ENCODE assay signal across 17 cellular contexts in the genomic region with DNA sequence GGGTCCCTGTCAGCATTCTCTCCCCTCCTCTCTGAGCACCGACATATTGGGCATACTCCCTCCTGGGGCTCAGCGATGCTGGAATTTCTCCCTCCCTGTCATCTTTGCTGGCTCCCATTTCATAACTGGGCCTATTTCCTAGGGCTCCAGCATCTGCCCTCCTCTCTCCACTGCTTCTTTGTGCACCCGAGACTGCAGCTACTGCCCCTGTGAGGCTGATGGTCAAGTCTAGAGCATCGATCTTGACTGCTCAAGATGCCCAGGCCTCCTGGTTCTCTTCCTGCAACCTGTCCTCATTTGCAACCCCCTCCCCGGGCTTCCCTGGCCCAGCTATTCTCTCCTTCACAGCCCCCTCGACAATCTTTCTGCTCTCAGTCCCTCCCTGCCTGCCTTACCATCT. TPM values are rescaled to one million over a fixed set of nuclear protein-coding genes. Genes with fewer than 3 reads are reported as not detected.
DNase-seq lines count a peak whose midpoint lies in the region; ATAC-seq and TF ChIP-seq lines count a peak whose summit lies in the region.
"Had no signal": no experiment of that assay in that cellular context is flagged by ENCODE, and none has a peak within 500 bp of the region (broad histone marks: within the 10 kb centered on the region; RNA-seq: fewer than 3 reads in every experiment).

No MANE protein-coding gene starts in this region.

- no peak overlapping the region for H3K14ac ChIP-seq in neuronal stem cell (ENCODE audit: low read length)

- H2AK5ac ChIP-seq in neuronal stem cell (ENCODE audit: low read depth, low read length) = no peak overlapping the region

- H3K9me3 ChIP-seq in Panc1 (ENCODE audit: control insufficient read depth, insufficient read depth, low read depth, low read length) (no peaks in the 10 kb centered on the region), colonic mucosa (no peaks in the 10 kb centered on the region), neuronal stem cell (replicated peaks in 1 of 2; ENCODE audit: control insufficient read depth in 2 of 2, insufficient read depth in 1 of 2, low read depth in 1 of 2, low read length in 2 of 2) (no peaks in the 10 kb centered on the region), stomach (no peaks in the 10 kb centered on the region)
- no peaks in the 10 kb centered on the region for H3K9me3 ChIP-seq in CD4-positive, alpha-beta T cell (ENCODE audit: control insufficient read depth, low read length)
- H3K9me3 ChIP-seq: BLaER1 treated with 17β-estradiol and CSF1 and Interleukin-3, amounts not matched to agents 10 nM and 100 nM; HAP-1 had no signal

- no peak overlapping the region for H3K4me2 ChIP-seq in neuronal stem cell (ENCODE audit: insufficient read depth, low read length, poor library complexity, severe bottlenecking)
- H3K4me2 ChIP-seq: BLaER1 treated with 17β-estradiol and CSF1 and Interleukin-3, amounts not matched to agents 10 nM and 100 nM had no signal

- BruUV-seq in Panc1 (replicated peaks; lab: Mats Ljungman, UMichigan) = TSS peak; percentile 19

- no peak for TF ChIP-seq EP300 in stomach (IDR thresholded peaks at IDR 0.05)

- in situ Hi-C loops in Panc1 (cut with HindIII; ENCODE audit: low pct_unique_long_range_greater_than_20kb, low sequenced_read_pairs) = no loop called here

- H3K4me3 ChIP-seq in Panc1 (ENCODE audit: low read depth in 2 of 2, low read length in 2 of 2) (no peak overlapping the region), colonic mucosa (no peak overlapping the region), neuronal stem cell (ENCODE audit: low read length in 2 of 2) (no peak overlapping the region), stomach (no peak overlapping the region)
- H3K4me3 ChIP-seq: BLaER1 treated with 17β-estradiol and CSF1 and Interleukin-3, amounts not matched to agents 10 nM and 100 nM; HAP-1 had no signal

- H3K79me1 ChIP-seq in neuronal stem cell (ENCODE audit: low read depth, low read length) = no peaks in the 10 kb centered on the region

- no peak overlapping the region for H4K91ac ChIP-seq in neuronal stem cell (ENCODE audit: low read depth, low read length, poor library complexity)

- no peaks in the 10 kb centered on the region; the same call in 1 of the 2 replicates for H3K36me3 ChIP-seq in Panc1 (ENCODE audit: control insufficient read depth, insufficient read depth, low read length)
- H3K36me3 ChIP-seq in colonic mucosa = no peaks in the 10 kb centered on the region
- peaks cover 0 to 2% of the 10 kb centered on the region in 2 donors for H3K36me3 ChIP-seq in neuronal stem cell (replicated peaks in 1 of 2; ENCODE audit: control insufficient read depth in 2 of 2, insufficient read depth in 2 of 2, low read length in 2 of 2)
- peaks cover 0 to 23% (median 11%) of the 10 kb centered on the region in 4 donors for H3K36me3 ChIP-seq in stomach
- H3K36me3 ChIP-seq: BLaER1 treated with 17β-estradiol and CSF1 and Interleukin-3, amounts not matched to agents 10 nM and 100 nM; HAP-1 had no signal

- TF ChIP-seq CTCF in Panc1 (IDR thresholded peaks at IDR 0.05) (no peak), colonic mucosa (IDR thresholded peaks at IDR 0.05) (no peak), stomach (IDR thresholded peaks at IDR 0.05) (no peak)
- no peak for TF ChIP-seq CTCF in CD4-positive, alpha-beta T cell (IDR thresholded peaks at IDR 0.05)

- H3K4me1 Mint-ChIP-seq in CD4-positive, alpha-beta T cell (ENCODE audit: low read depth) = no peaks in the 10 kb centered on the region

- POLR2A ChIA-PET in Panc1 (lab: Charles Lee) = interaction anchor here (0.6 kb wide), 1 partner anchor 673 kb away, joined by 5 read pairs; no protein-coding TSS in a partner anchor
- POLR2A ChIA-PET in CD4-positive, alpha-beta T cell (lab: Charles Lee) = no interaction called here

- no peak overlapping the region for H3K23ac ChIP-seq in neuronal stem cell (ENCODE audit: low read depth, low read length, poor library complexity)

- peak; percentile 48; the same call in 1 of the 2 replicates for ATAC-seq in Panc1
- ATAC-seq in activated CD4-positive, CD25-positive, alpha-beta regulatory T cell treated with anti-CD3 and anti-CD28 coated beads, Interleukin-2, amount 50 U/mL, for 24 hours = no peak
- no peak for ATAC-seq in CD4-positive, alpha-beta T cell (ENCODE audit: poor library complexity)

- CTCF ChIA-PET in Panc1 (lab: Charles Lee) = no interaction called here
- CTCF ChIA-PET in CD4-positive, alpha-beta T cell (lab: Charles Lee) = no interaction called here

- H3K27me3 ChIP-seq in Panc1 (ENCODE audit: control insufficient read depth, insufficient read depth, low read length) (no peaks in the 10 kb centered on the region), colonic mucosa (no peaks in the 10 kb centered on the region), neuronal stem cell (ENCODE audit: control insufficient read depth in 3 of 3, insufficient read depth in 3 of 3, low read depth in 1 of 3, low read length in 3 of 3) (no peaks in the 10 kb centered on the region), stomach (no peaks in the 10 kb centered on the region)
- no peaks in the 10 kb centered on the region for H3K27me3 ChIP-seq in CD4-positive, alpha-beta T cell (ENCODE audit: control insufficient read depth, insufficient read depth, low read length)
- H3K27me3 ChIP-seq: BLaER1 treated with 17β-estradiol and CSF1 and Interleukin-3, amounts not matched to agents 10 nM and 100 nM had no signal

- DNase-seq in Panc1 (ENCODE audit: low read depth, low spot score) (no peak), colonic mucosa (peak; percentile 9), neuronal stem cell (ENCODE audit: low spot score) (no peak), stomach (peak; percentile 16)
- no peak for DNase-seq in activated CD4-positive, CD25-positive, alpha-beta regulatory T cell (lab: John Stamatoyannopoulos, UW)
- no peak for DNase-seq in CD4-positive, alpha-beta T cell
- DNase-seq: ACHN; Calu3; CD4-positive, CD25-positive, alpha-beta regulatory T cell; DMS79 had no signal

- H3K27me3 Mint-ChIP-seq in CD4-positive, alpha-beta T cell = no peaks in the 10 kb centered on the region
- H3K27me3 Mint-ChIP-seq: CD4-positive, CD25-positive, alpha-beta regulatory T cell had no signal

- H2BK5ac ChIP-seq in neuronal stem cell (ENCODE audit: low read length) = no peak overlapping the region

- no peak overlapping the region for H2BK15ac ChIP-seq in neuronal stem cell (ENCODE audit: low read length)

- H3K4me1 ChIP-seq in Panc1 (ENCODE audit: control insufficient read depth, insufficient read depth, low read length) (no peaks in the 10 kb centered on the region), colonic mucosa (no peaks in the 10 kb centered on the region), neuronal stem cell (ENCODE audit: control insufficient read depth in 2 of 2, insufficient read depth in 1 of 2, low read depth in 1 of 2, low read length in 2 of 2) (no peaks in the 10 kb centered on the region), stomach (no peaks in the 10 kb centered on the region)
- H3K4me1 ChIP-seq: BLaER1 treated with 17β-estradiol and CSF1 and Interleukin-3, amounts not matched to agents 10 nM and 100 nM had no signal

- H4K8ac ChIP-seq in neuronal stem cell (ENCODE audit: low read depth, low read length) = no peak overlapping the region

- no CpG with 5 or more reads among the region's 6 CpGs for WGBS in neuronal stem cell (ENCODE audit: extremely low coverage in 2 of 2, insufficient read length in 2 of 2, insufficient replicate concordance in 1 of 2), 2 donors
- WGBS in stomach, 5 donors = 80 to 93% (median 90%) methylated on average over 6 of the region's 6 CpGs

- no peaks in the 10 kb centered on the region for H3K9me3 Mint-ChIP-seq in CD4-positive, alpha-beta T cell

- H3K18ac ChIP-seq in neuronal stem cell (ENCODE audit: low read length) = no peak overlapping the region

- H3K27ac Mint-ChIP-seq in CD4-positive, alpha-beta T cell = no peak overlapping the region
- H3K27ac Mint-ChIP-seq: CD4-positive, CD25-positive, alpha-beta regulatory T cell had no signal

- no peak overlapping the region for H2AFZ ChIP-seq in neuronal stem cell (ENCODE audit: low read length)

- H3K9ac ChIP-seq in colonic mucosa (ENCODE audit: low read depth in 2 of 2, low read length in 2 of 2) (no peak overlapping the region), neuronal stem cell (ENCODE audit: low read depth, low read length, poor library complexity) (peak overlapping the region; percentile 9)
- H3K9ac ChIP-seq: BLaER1 treated with 17β-estradiol and CSF1 and Interleukin-3, amounts not matched to agents 10 nM and 100 nM had no signal

- intact Hi-C loops in Panc1 (cut with micrococcal nuclease; ENCODE audit: unreplicated experiment) = no loop called here
- intact Hi-C loops in colonic mucosa (cut with DNase I) = no loop called here
- intact Hi-C loops in stomach (cut with DNase I; ENCODE audit: low total_unique reads) = no loop called here
- intact Hi-C loops in CD4-positive, alpha-beta T cell (cut with DNase I, micrococcal nuclease) = no loop called here

- no peaks in the 10 kb centered on the region for H3K36me3 Mint-ChIP-seq in CD4-positive, alpha-beta T cell (ENCODE audit: low read depth)
- H3K36me3 Mint-ChIP-seq: CD4-positive, CD25-positive, alpha-beta regulatory T cell had no signal

- H2BK120ac ChIP-seq in neuronal stem cell (ENCODE audit: low read depth, low read length) = no peak overlapping the region

- H3K4me3 Mint-ChIP-seq in CD4-positive, alpha-beta T cell = no peak overlapping the region
- H3K4me3 Mint-ChIP-seq: CD4-positive, CD25-positive, alpha-beta regulatory T cell had no signal

- TF ChIP-seq POLR2A in stomach (IDR thresholded peaks at IDR 0.05) = no peak

- no peak overlapping the region for H3K4ac ChIP-seq in neuronal stem cell (ENCODE audit: low read length)

- no peak overlapping the region for H3K27ac ChIP-seq in Panc1 (ENCODE audit: low read length)
- H3K27ac ChIP-seq in colonic mucosa = no peak overlapping the region
- no peak overlapping the region for H3K27ac ChIP-seq in neuronal stem cell (replicated peaks; ENCODE audit: low read length)
- no peak overlapping the region for H3K27ac ChIP-seq in stomach
- no peak overlapping the region for H3K27ac ChIP-seq in CD4-positive, alpha-beta T cell (ENCODE audit: low read depth, low read length)
- H3K27ac ChIP-seq: BLaER1 treated with 17β-estradiol and CSF1 and Interleukin-3, amounts not matched to agents 10 nM and 100 nM; HL-60 had no signal

- no peak overlapping the region for H2BK12ac ChIP-seq in neuronal stem cell (ENCODE audit: low read length)

RNA-seq across cellular contexts. Expression of a gene that starts 53.5 kb away (rescaled TPM):
- total RNA-seq in Panc1 (2021; ENCODE audit: unreplicated experiment) (8.8 TPM), colonic mucosa (10 to 100 TPM; 11.9 to 13.1 TPM), stomach (10 to 100 TPM in 2 of 5 donors, 1 to 10 TPM in 3; 6.2 to 44.6 (median 9.3) TPM)
- polyA plus RNA-seq in Panc1 (2012; ENCODE audit: insufficient read length) = 4.0 TPM
- polyA plus RNA-seq in neuronal stem cell (2013, experiment 1 of 2) = 4.9 TPM
- polyA plus RNA-seq in neuronal stem cell (2013, experiment 2 of 2) = 4.4 TPM
- polyA plus RNA-seq in stomach = 1 to 10 TPM; 3.6 to 4.1 (median 3.8) TPM
- 10 to 100 TPM; 86.4 to 87.7 TPM for total RNA-seq in CD4-positive, alpha-beta T cell

RNA-seq across cellular contexts. Expression of a gene that starts 57.0 kb away (rescaled TPM):
- not detected for total RNA-seq in Panc1 (2021; ENCODE audit: unreplicated experiment)
- not detected for polyA plus RNA-seq in Panc1 (2012; ENCODE audit: insufficient read length)
- not detected for total RNA-seq in colonic mucosa
- polyA plus RNA-seq in neuronal stem cell (2013, experiment 1 of 2) = not detected
- under 0.01 TPM for polyA plus RNA-seq in neuronal stem cell (2013, experiment 2 of 2)
- under 1 TPM in 1 of 5 donors, not detected in 4; under 0.01 TPM for total RNA-seq in stomach
- polyA plus RNA-seq in stomach = under 1 TPM in 1 of 3 donors, not detected in 2; 0.03 TPM
- total RNA-seq in CD4-positive, alpha-beta T cell = not detected
- total RNA-seq: A172; Calu3; CD4-positive, CD25-positive, alpha-beta regulatory T cell; G401; H1 had no signal

Comparison
In these comparisons a context has a peak if more than half of its experiments do, and no peak if none do; other contexts are left out.
1. DNase-seq: peak in colonic mucosa (single experiment) and stomach (single experiment); none in Panc1 (single experiment), neuronal stem cell (single experiment), activated CD4-positive, CD25-positive, alpha-beta regulatory T cell (0 of 4) and CD4-positive, alpha-beta T cell (0 of 10).